8 cellular contexts compared by ENCODE assay signal in genomic region chr19:19820774-19821315, GRCh38. TPM values are rescaled to one million over a fixed set of nuclear protein-coding genes. Genes with fewer than 3 reads are reported as not detected.
A peak's percentile ranks its signal among the peaks of the same experiment; 100 is the strongest.
DNase-seq lines count a peak whose midpoint lies in the region; ATAC-seq and TF ChIP-seq lines count a peak whose summit lies in the region.

No MANE protein-coding gene starts in this region.

- peaks cover 21% of the 10 kb centered on the region for H3K9me3 ChIP-seq in hepatocyte (ENCODE audit: low read depth)

- H3K27ac Mint-ChIP-seq in activated CD4-positive, alpha-beta memory T cell treated with anti-CD3 and anti-CD28 coated beads for 36 hours: peak overlapping the region; percentile 97

- peaks cover 47% of the 10 kb centered on the region for H3K36me3 Mint-ChIP-seq in activated CD4-positive, alpha-beta memory T cell treated with anti-CD3 and anti-CD28 coated beads for 36 hours

- WGBS in hepatocyte (ENCODE audit: low lambda C conversion rate, missing lambda C conversion rate): 42% methylated on average over 17 of the region's 17 CpGs

- H3K4me1 Mint-ChIP-seq in activated CD4-positive, alpha-beta memory T cell treated with anti-CD3 and anti-CD28 coated beads for 36 hours (ENCODE audit: low read depth): peaks cover 41% of the 10 kb centered on the region

- CTCF ChIA-PET in activated CD4-positive, alpha-beta memory T cell treated with anti-CD3 and anti-CD28 coated beads for 36 hours (lab: Charles Lee): interaction anchor here (2.1 kb wide), 1 partner anchor 80 kb away, joined by 4 read pairs; the partner anchor contains the start of gene ZNF93

- no peak for ATAC-seq in stimulated activated naive CD8-positive, alpha-beta T cell treated with anti-CD3 and anti-CD28 coated beads, Interleukin-15, Interleukin-2, amounts not matched to agents 100 U/mL and 50 U/mL, for 24 hours
- ATAC-seq in HG03025 (IDR thresholded peaks at IDR 0.05; ENCODE audit: low FRiP score, unreplicated experiment): no peak

- H3K9me3 Mint-ChIP-seq in activated CD4-positive, alpha-beta memory T cell treated with anti-CD3 and anti-CD28 coated beads for 36 hours: peaks cover 26% of the 10 kb centered on the region

- peaks cover 54% of the 10 kb centered on the region for H3K79me2 ChIP-seq in hepatocyte

- H3K27me3 ChIP-seq in hepatocyte: no peaks in the 10 kb centered on the region

- H3K27me3 Mint-ChIP-seq in activated CD4-positive, alpha-beta memory T cell treated with anti-CD3 and anti-CD28 coated beads for 36 hours: no peaks in the 10 kb centered on the region

- peak overlapping the region; percentile 67 for H2AFZ ChIP-seq in hepatocyte

- H3K4me3 Mint-ChIP-seq in activated CD4-positive, alpha-beta memory T cell treated with anti-CD3 and anti-CD28 coated beads for 36 hours: peak overlapping the region; percentile 97

- peak overlapping the region; percentile 84 for H3K4me2 ChIP-seq in hepatocyte

- no peaks in the 10 kb centered on the region for H3K4me1 ChIP-seq in hepatocyte (ENCODE audit: insufficient read depth)

- H3K9me2 ChIP-seq in hepatocyte (replicated peaks; ENCODE audit: insufficient read depth): no peaks in the 10 kb centered on the region

- H4K20me1 ChIP-seq in hepatocyte (ENCODE audit: insufficient read depth, poor library complexity, severe bottlenecking): no peaks in the 10 kb centered on the region

- TF ChIP-seq CTCF in HFF-Myc (IDR thresholded peaks at IDR 0.05; ENCODE audit: low read depth, low read length, missing control alignments): no peak
- TF ChIP-seq CTCF in hepatocyte (IDR thresholded peaks at IDR 0.05; ENCODE audit: poor library complexity): no peak

- intact Hi-C loops in activated CD4-positive, alpha-beta memory T cell treated with anti-CD3 and anti-CD28 coated beads for 36 hours (cut with micrococcal nuclease): loop anchor here (1.0 to 5.0 kb wide), 7 partner anchors 44 to 956 kb away; partner anchors contain the start of genes ZNF101, ZNF14, ZNF253 and ZNF66

- POLR2A ChIA-PET in activated CD4-positive, alpha-beta memory T cell treated with anti-CD3 and anti-CD28 coated beads for 36 hours (lab: Charles Lee): interaction anchor here (0.5 to 3.5 kb wide), 16 partner anchors 10 to 1685 kb away, joined by 3 to 49 read pairs (median 8); partner anchors contain the start of genes ATP13A1, ZNF101, ZNF14 and ZNF253

- DNase-seq in HFF-Myc (ENCODE audit: extremely low read depth, low read depth) (no peak), hepatocyte (ENCODE audit: low spot score) (no peak), NCI-H446 (lab: John Stamatoyannopoulos, UW) (no peak), SIG-M5 treated with dmso at 0.1 percent for 504 hours (lab: John Stamatoyannopoulos, UW; ENCODE audit: unreplicated experiment) (no peak)
- DNase-seq in activated CD4-positive, alpha-beta memory T cell treated with anti-CD3 and anti-CD28 coated beads for 36 hours: peak; percentile 41
- peak; percentile 22 for DNase-seq in stimulated activated naive CD8-positive, alpha-beta T cell treated with anti-CD3 and anti-CD28 coated beads, Interleukin-15, Interleukin-2, amounts not matched to agents 100 U/mL and 50 U/mL, for 24 hours
- no peak for DNase-seq in stimulated activated CD4-positive, alpha-beta T cell treated with anti-CD3 and anti-CD28 coated beads, Interleukin-2, amount 100 ng/mL, for 48 hours

- peak overlapping the region; percentile 40 for H3K4me3 ChIP-seq in HFF-Myc (replicated peaks; ENCODE audit: low read depth, low read length)
- peak overlapping the region; percentile 33 for H3K4me3 ChIP-seq in hepatocyte

- peak overlapping the region; percentile 98 for H3K27ac ChIP-seq in hepatocyte

- H3K36me3 ChIP-seq in hepatocyte (replicated peaks; ENCODE audit: insufficient read depth, low read depth): peaks cover 3% of the 10 kb centered on the region

RNA-seq across cellular contexts. Expression of gene ZNF506, which starts 0.7 kb away (rescaled TPM):
- 10 to 100 TPM; 32.9 to 39.3 TPM for total RNA-seq in activated CD4-positive, alpha-beta memory T cell treated with anti-CD3 and anti-CD28 coated beads for 36 hours
- total RNA-seq in hepatocyte: 27.7 and 47.1 TPM in 2 replicates
- polyA plus RNA-seq in hepatocyte: 9.9 and 16.4 TPM in 2 replicates

RNA-seq across cellular contexts. Expression of gene ZNF253, which starts 44.8 kb away (rescaled TPM):
- 10 to 100 TPM; 11.0 to 12.9 TPM for total RNA-seq in activated CD4-positive, alpha-beta memory T cell treated with anti-CD3 and anti-CD28 coated beads for 36 hours
- 12.3 and 16.2 TPM in 2 replicates for total RNA-seq in hepatocyte
- polyA plus RNA-seq in hepatocyte: 5.0 and 7.1 TPM in 2 replicates

Comparison
In these comparisons a context has a peak if more than half of its experiments do, and no peak if none do; other contexts are left out.
1. DNase-seq: peak in activated CD4-positive, alpha-beta memory T cell treated with anti-CD3 and anti-CD28 coated beads for 36 hours (single experiment) and stimulated activated naive CD8-positive, alpha-beta T cell treated with anti-CD3 and anti-CD28 coated beads, Interleukin-15, Interleukin-2, amounts not matched to agents 100 U/mL and 50 U/mL, for 24 hours (single experiment); none in HFF-Myc (single experiment), hepatocyte (single experiment), stimulated activated CD4-positive, alpha-beta T cell treated with anti-CD3 and anti-CD28 coated beads, Interleukin-2, amount 100 ng/mL, for 48 hours (0 of 2), NCI-H446 (0 of 2) and SIG-M5 treated with dmso at 0.1 percent for 504 hours (single experiment).